7 cellular contexts compared by ENCODE assay signal in the genomic region with DNA sequence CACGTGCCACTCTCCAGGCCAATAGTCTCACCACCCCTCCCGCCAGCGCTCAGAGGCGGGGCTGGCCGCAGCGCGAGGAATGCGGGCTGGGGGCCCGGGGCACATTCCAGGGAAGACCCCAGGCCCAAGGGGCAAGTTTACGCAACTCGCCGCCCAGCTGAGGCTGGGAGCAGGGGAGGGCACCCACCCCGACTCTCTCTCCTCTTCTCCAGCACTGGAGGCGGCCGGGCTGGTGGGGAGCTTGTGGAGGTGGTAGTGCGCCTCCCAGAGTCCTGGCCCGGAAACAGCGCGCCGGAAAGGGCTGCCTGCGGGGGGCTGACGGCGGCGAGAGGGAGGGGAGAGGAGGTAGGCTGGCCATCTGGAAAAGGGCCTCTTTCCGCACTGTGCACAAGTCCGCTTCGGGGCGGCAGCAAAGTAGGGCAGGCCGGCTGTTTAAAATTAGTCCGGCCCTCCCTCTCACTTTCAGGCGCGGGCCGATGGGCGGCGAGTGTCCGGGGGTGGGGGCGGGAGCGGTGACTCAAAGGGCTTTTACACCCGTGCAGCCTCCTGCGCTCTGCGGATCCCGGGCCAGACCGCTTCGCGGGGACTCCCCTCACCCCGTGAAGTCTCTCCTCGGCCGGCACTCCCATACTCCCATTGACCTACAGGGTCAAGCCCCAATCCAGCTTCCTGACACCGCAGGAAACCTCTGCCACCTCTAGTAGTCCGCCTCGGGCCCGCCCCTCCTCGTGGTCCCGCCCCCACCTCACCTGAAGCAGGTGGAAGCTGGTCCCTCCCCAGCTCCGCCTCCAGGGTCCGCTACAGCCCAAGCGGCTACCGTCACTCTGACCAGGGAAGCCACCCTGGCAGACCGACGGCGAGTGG. TPM values are rescaled to one million over a fixed set of nuclear protein-coding genes. Genes with fewer than 3 reads are reported as not detected.
DNase-seq lines count a peak whose midpoint lies in the region; ATAC-seq and TF ChIP-seq lines count a peak whose summit lies in the region.

No MANE protein-coding gene starts in this region.

- peak overlapping the region; percentile 82 for H3K4me3 Mint-ChIP-seq in stimulated activated memory B cell treated with anti-CD40 and anti-IgM and Interleukin-4, amounts not matched to agents 10 μg/mL and 1 μg/mL and 100 μg/mL, for 72 hours

- H3K27ac Mint-ChIP-seq in stimulated activated memory B cell treated with anti-CD40 and anti-IgM and Interleukin-4, amounts not matched to agents 10 μg/mL and 1 μg/mL and 100 μg/mL, for 72 hours, result peak overlapping the region; percentile 85

- DNase-seq in NCI-H345 (lab: John Stamatoyannopoulos, UW) (peak; percentile 59), lung microvascular endothelial cell (ENCODE audit: low read depth in 2 of 2) (peak; percentile 78 to 90)
- DNase-seq in activated CD4-positive, alpha-beta T cell treated with anti-CD3 and anti-CD28 coated beads, Interleukin-2, amount 50 U/mL, for 48 hours, result peak; percentile 59 to 68
- peak; percentile 22 for DNase-seq in effector CD8-positive, alpha-beta T cell (lab: John Stamatoyannopoulos, UW)

- peaks cover 60% of the 10 kb centered on the region for H3K4me1 Mint-ChIP-seq in stimulated activated memory B cell treated with anti-CD40 and anti-IgM and Interleukin-4, amounts not matched to agents 10 μg/mL and 1 μg/mL and 100 μg/mL, for 72 hours

- peak; percentile 34 for TF ChIP-seq POLR2A in GM10847 (IDR thresholded peaks at IDR 0.05; ENCODE audit: extremely low read depth, insufficient read length)

- no peaks in the 10 kb centered on the region for H3K9me3 Mint-ChIP-seq in stimulated activated memory B cell treated with anti-CD40 and anti-IgM and Interleukin-4, amounts not matched to agents 10 μg/mL and 1 μg/mL and 100 μg/mL, for 72 hours

- no peaks in the 10 kb centered on the region for H3K36me3 Mint-ChIP-seq in stimulated activated memory B cell treated with anti-CD40 and anti-IgM and Interleukin-4, amounts not matched to agents 10 μg/mL and 1 μg/mL and 100 μg/mL, for 72 hours

- H3K27me3 Mint-ChIP-seq in stimulated activated memory B cell treated with anti-CD40 and anti-IgM and Interleukin-4, amounts not matched to agents 10 μg/mL and 1 μg/mL and 100 μg/mL, for 72 hours, result peaks cover 30% of the 10 kb centered on the region

- peak; percentile 18 for ATAC-seq in HG02610 (IDR thresholded peaks at IDR 0.05; ENCODE audit: unreplicated experiment)
- peak; percentile 18 for ATAC-seq in stimulated activated memory B cell treated with anti-CD40 and anti-IgM and Interleukin-4, amounts not matched to agents 10 μg/mL and 1 μg/mL and 100 μg/mL, for 72 hours

RNA-seq across cellular contexts. Expression of gene FHOD1, which starts 1.0 kb away (rescaled TPM):
- 12.0 and 23.4 TPM in 2 replicates for total RNA-seq in lung microvascular endothelial cell

RNA-seq across cellular contexts. Expression of gene SLC9A5, which starts 2.5 kb away (rescaled TPM):
- total RNA-seq in lung microvascular endothelial cell, result 0.22 and 0.60 TPM in 2 replicates

RNA-seq across cellular contexts. Expression of gene TMEM208, which starts 19.4 kb away (rescaled TPM):
- 24.4 and 29.2 TPM in 2 replicates for total RNA-seq in lung microvascular endothelial cell

RNA-seq across cellular contexts. Expression of gene PLEKHG4, which starts 33.0 kb away (rescaled TPM):
- 5.8 and 10.2 TPM in 2 replicates for total RNA-seq in lung microvascular endothelial cell

RNA-seq across cellular contexts. Expression of gene ELMO3, which starts 47.4 kb away (rescaled TPM):
- total RNA-seq in lung microvascular endothelial cell, result 0.44 and 0.99 TPM in 2 replicates

Comparison
In these comparisons a context has a peak if more than half of its experiments do, and no peak if none do; other contexts are left out.
1. Peak in every context shown above with its lines: DNase-seq and ATAC-seq.
2. DNase-seq: peak in every context shown above with its lines; median percentile 84 in lung microvascular endothelial cell; 64 in activated CD4-positive, alpha-beta T cell treated with anti-CD3 and anti-CD28 coated beads, Interleukin-2, amount 50 U/mL, for 48 hours; 59 in NCI-H345; 22 in effector CD8-positive, alpha-beta T cell.